25 cellular contexts compared by ENCODE assay signal in the genomic region with DNA sequence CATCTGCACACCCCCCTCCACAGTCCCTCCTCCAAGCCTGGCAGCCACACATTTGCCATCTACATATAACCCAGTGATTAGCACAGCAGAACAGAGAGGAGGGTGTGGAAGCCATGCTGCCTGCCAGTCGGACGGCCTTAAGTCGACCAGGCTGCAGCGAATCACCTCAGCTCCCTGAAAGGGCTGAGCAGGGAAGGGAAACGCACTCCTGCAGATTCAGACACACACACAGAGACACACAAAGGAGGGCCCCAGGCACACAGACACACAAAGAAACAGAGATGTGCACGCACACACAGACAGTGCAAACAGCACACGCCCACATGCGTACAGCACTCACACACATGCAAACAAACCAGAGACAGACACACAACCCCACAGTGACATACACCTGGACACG. TPM values are rescaled to one million over a fixed set of nuclear protein-coding genes. Genes with fewer than 3 reads are reported as not detected.
A peak's percentile ranks its signal among the peaks of the same experiment; 100 is the strongest.
DNase-seq lines count a peak whose midpoint lies in the region; ATAC-seq, FAIRE-seq and TF ChIP-seq lines count a peak whose summit lies in the region.
"Had no signal": no experiment of that assay in that cellular context is flagged by ENCODE, and none has a peak within 500 bp of the region (broad histone marks: within the 10 kb centered on the region; RNA-seq: fewer than 3 reads in every experiment).

No MANE protein-coding gene starts in this region.

- POLR2A ChIA-PET in HepG2 (lab: Yijun Ruan, JAX) = no interaction called here

- peaks cover 78% of the 10 kb centered on the region for H3K4me1 ChIP-seq in HepG2 (ENCODE audit: insufficient read depth, low read length)
- H3K4me1 ChIP-seq in right lobe of liver = peaks cover 0 to 33% (median 10%) of the 10 kb centered on the region in 4 donors
- no peaks in the 10 kb centered on the region for H3K4me1 ChIP-seq in colonic mucosa
- H3K4me1 ChIP-seq: HAP-1 had no signal

- H3K9ac ChIP-seq in HepG2 (ENCODE audit: insufficient read depth, low read depth, low read length) = no peak overlapping the region
- no peak overlapping the region for H3K9ac ChIP-seq in colonic mucosa (ENCODE audit: low read depth in 2 of 2, low read length in 2 of 2)
- H3K9ac ChIP-seq: KMS-11 had no signal

- no peak for FAIRE-seq in HepG2 (lab: Jason Lieb, UNC)
- peak; percentile 79 for FAIRE-seq in urothelium cell line (lab: Jason Lieb, UNC)
- FAIRE-seq in HTR-8/SVneo (lab: Jason Lieb, UNC) = no peak
- FAIRE-seq: kidney had no signal

- 4% methylated on average over 9 of the region's 9 CpGs for WGBS in HepG2 (ENCODE audit: low lambda C conversion rate)
- 73% methylated on average over 8 of the region's 9 CpGs for WGBS in right lobe of liver (ENCODE audit: insufficient coverage, low coverage, low lambda C conversion rate, missing lambda C conversion rate)

- in situ Hi-C loops in HepG2 (cut with HindIII; ENCODE audit: extremely low pct_ligation_motif_present, low pct_unique_long_range_greater_than_20kb) (no loop called here), SK-MEL-5 (cut with HindIII; ENCODE audit: low pct_unique_long_range_greater_than_20kb, low sequenced_read_pairs) (no loop called here)

- intact Hi-C loops in HepG2 (cut with micrococcal nuclease; ENCODE audit: unreplicated experiment) = no loop called here
- intact Hi-C loops in right lobe of liver (cut with DNase I) = loop anchor here (10.0 kb wide), 1 partner anchor 51 kb away; no protein-coding TSS in a partner anchor
- intact Hi-C loops in colonic mucosa (cut with DNase I) = no loop called here

- ATAC-seq in HepG2 = no peak
- ATAC-seq in right lobe of liver = no peak
- ATAC-seq in GM18520 (IDR thresholded peaks at IDR 0.05; ENCODE audit: unreplicated experiment) = no peak
- ATAC-seq: effector memory CD8-positive, alpha-beta T cell; gastroesophageal sphincter; naive thymus-derived CD4-positive, alpha-beta T cell; stimulated activated naive CD8-positive, alpha-beta T cell treated with anti-CD3 and anti-CD28 coated beads, Interleukin-15, Interleukin-2, amounts not matched to agents 100 U/mL and 50 U/mL, for 24 hours had no signal

- peak overlapping the region; percentile 2; the same call in 1 of the 2 replicates for H3K4me2 ChIP-seq in HepG2 (ENCODE audit: low read depth, low read length)
- H3K4me2 ChIP-seq: KMS-11 had no signal

- no peaks in the 10 kb centered on the region for H4K20me1 ChIP-seq in HepG2 (ENCODE audit: insufficient read depth, low read length)

- H3K79me2 ChIP-seq in HepG2 (ENCODE audit: insufficient read depth, low read length) = no peaks in the 10 kb centered on the region

- peaks cover 2 to 5% of the 10 kb centered on the region in 2 experiments; a peak in 3 of 5 replicates for H3K27me3 ChIP-seq in HepG2 (ENCODE audit: control insufficient read depth in 1 of 2, insufficient read depth in 2 of 2, low read length in 2 of 2)
- H3K27me3 ChIP-seq in right lobe of liver = no peaks in the 10 kb centered on the region
- no peaks in the 10 kb centered on the region for H3K27me3 ChIP-seq in layer of hippocampus (ENCODE audit: control insufficient read depth, insufficient read depth, low read length)
- no peaks in the 10 kb centered on the region for H3K27me3 ChIP-seq in colonic mucosa

- TF ChIP-seq EP300 in HepG2 (IDR thresholded peaks at IDR 0.05; ENCODE audit: low read depth in 2 of 2, low read length in 2 of 2) (no peak), HepG2 (CRISPR knock-in tag; IDR thresholded peaks at IDR 0.05; ENCODE audit: borderline replicate concordance) (no peak)

- no peaks in the 10 kb centered on the region for H3K36me3 ChIP-seq in HepG2 (replicated peaks in 1 of 2; ENCODE audit: control insufficient read depth in 1 of 2, insufficient read depth in 2 of 2, low read length in 2 of 2)
- H3K36me3 ChIP-seq in right lobe of liver = no peaks in the 10 kb centered on the region
- H3K36me3 ChIP-seq in colonic mucosa = no peaks in the 10 kb centered on the region
- H3K36me3 ChIP-seq: esophagus squamous epithelium, gastroesophageal sphincter, HAP-1 had no signal

- no peak for TF ChIP-seq POLR2A in HepG2 (IDR thresholded peaks at IDR 0.05; ENCODE audit: insufficient read depth in 1 of 2, low read depth in 2 of 2, low read length in 2 of 2)
- TF ChIP-seq POLR2A in right lobe of liver (IDR thresholded peaks at IDR 0.05) = no peak

- TF ChIP-seq RAD21 in HepG2 (CRISPR knock-in tag; IDR thresholded peaks at IDR 0.05) = no peak

- no peak for TF ChIP-seq CTCF in HepG2 (CRISPR knock-in tag; IDR thresholded peaks at IDR 0.05)
- TF ChIP-seq CTCF in right lobe of liver (IDR thresholded peaks at IDR 0.05) = no peak
- TF ChIP-seq CTCF in colonic mucosa (IDR thresholded peaks at IDR 0.05) = no peak

- H3K9me3 ChIP-seq in HepG2 (ENCODE audit: low read length) (no peaks in the 10 kb centered on the region), right lobe of liver (no peaks in the 10 kb centered on the region), colonic mucosa (no peaks in the 10 kb centered on the region)
- H3K9me3 ChIP-seq: esophagus squamous epithelium, gastroesophageal sphincter, HAP-1 had no signal

- no peak overlapping the region for H2AFZ ChIP-seq in HepG2 (ENCODE audit: low read length)

- H3K27ac ChIP-seq in HepG2 (ENCODE audit: extremely low read length, insufficient read depth, low read length) = no peak overlapping the region
- no peak overlapping the region for H3K27ac ChIP-seq in right lobe of liver
- peak overlapping the region; percentile 46 for H3K27ac ChIP-seq in layer of hippocampus (ENCODE audit: low read depth, low read length)
- H3K27ac ChIP-seq in colonic mucosa = no peak overlapping the region
- H3K27ac ChIP-seq: esophagus squamous epithelium, gastroesophageal sphincter, KMS-11, skin epidermis had no signal

- BruUV-seq in HepG2 (replicated peaks; lab: Mats Ljungman, UMichigan) = no TSS peak

- H3K4me3 ChIP-seq in HepG2 (replicated peaks in 1 of 3; ENCODE audit: insufficient read depth in 1 of 3, low read depth in 2 of 3, low read length in 3 of 3) = no peak overlapping the region
- H3K4me3 ChIP-seq in right lobe of liver = no peak overlapping the region
- no peak overlapping the region for H3K4me3 ChIP-seq in colonic mucosa
- H3K4me3 ChIP-seq: esophagus squamous epithelium, gastroesophageal sphincter, HAP-1, skin epidermis had no signal

- CTCF ChIA-PET in HepG2 (lab: Yijun Ruan, JAX; ENCODE audit: low intra/inter-chr PET ratio, low total read pairs) = no interaction called here

- no peak for DNase-seq in HepG2 (ENCODE audit: low spot score)
- no peak for DNase-seq in right lobe of liver
- peak; percentile 47 for DNase-seq in SK-MEL-5 (ENCODE audit: low read depth, low spot score)
- DNase-seq in urothelium cell line (ENCODE audit: low spot score) = no peak
- DNase-seq in HTR-8/SVneo (ENCODE audit: insufficient read length, low spot score) = no peak
- DNase-seq in colonic mucosa = no peak
- DNase-seq: activated CD8-positive, alpha-beta memory T cell treated with anti-CD3 and anti-CD28 coated beads, Interleukin-2, amount 50 U/mL, for 48 hours; activated effector memory CD4-positive, alpha-beta T cell treated with Interleukin-2 at 50 U/mL for 16 hours; DMS79; effector memory CD8-positive, alpha-beta T cell; esophagus squamous epithelium; kidney; naive thymus-derived CD4-positive, alpha-beta T cell; NCI-H1092; NCI-H2081 treated with DMSO at 0.1 percent for 48 hours; NCI-H510A treated with DMSO at 0.1 percent for 48 hours; stimulated activated naive CD8-positive, alpha-beta T cell treated with anti-CD3 and anti-CD28 coated beads, Interleukin-15, Interleukin-2, amounts not matched to agents 100 U/mL and 50 U/mL, for 24 hours; T-helper 1 cell; trophoblast cell had no signal

TF ChIP-seq in HepG2, 621 proteins besides CTCF, POLR2A, EP300 and RAD21 (continues in another document):
- peak; percentile 62; the same call in 1 of the 2 replicates for TF ChIP-seq ZNF768 (CRISPR knock-in tag; IDR thresholded peaks at IDR 0.05)

RNA-seq across cellular contexts. Expression of gene SIRPA, which starts 11.2 kb away (rescaled TPM):
- total RNA-seq in HepG2 (2016; rRNA removed; fragmentation: Illumina TruSeq; extraction: Trizol) = 13.1 and 17.6 TPM in 2 replicates
- 7.1 and 7.6 TPM in 2 replicates for total RNA-seq in HepG2 (2016; cell fraction: cytosol; rRNA removed; fragmentation: Illumina TruSeq; extraction: Trizol; ENCODE audit: low read depth)
- total RNA-seq in HepG2 (2016; cell fraction: insoluble cytoplasmic fraction; rRNA removed; fragmentation: Illumina TruSeq; extraction: Trizol) = 12.0 and 17.3 TPM in 2 replicates
- total RNA-seq in HepG2 (2016; cell fraction: membrane; rRNA removed; fragmentation: Illumina TruSeq; extraction: Trizol) = 23.3 and 25.2 TPM in 2 replicates
- total RNA-seq in HepG2 (2016; cell fraction: nucleus; rRNA removed; fragmentation: Illumina TruSeq; extraction: Trizol) = 17.5 and 21.7 TPM in 2 replicates
- 6.8 and 7.2 TPM in 2 replicates for polyA plus RNA-seq in HepG2 (2011; rRNA removed)
- polyA plus RNA-seq in HepG2 (2011; cell fraction: cytosol; rRNA removed) = 5.4 and 6.5 TPM in 2 replicates
- 9.1 and 9.3 TPM in 2 replicates for polyA plus RNA-seq in HepG2 (2011; cell fraction: nucleus; rRNA removed)
- 2.7 and 4.8 TPM in 2 replicates for polyA plus RNA-seq in HepG2 (2012)
- 20.1 and 21.9 TPM in 2 replicates for polyA plus RNA-seq in HepG2 (2016; cell fraction: cytosol; fragmentation: Illumina TruSeq; extraction: Trizol; ENCODE audit: low read depth)
- polyA plus RNA-seq in HepG2 (2016; cell fraction: insoluble cytoplasmic fraction; fragmentation: Illumina TruSeq; extraction: Trizol; ENCODE audit: low read depth) = 23.3 and 30.2 TPM in 2 replicates
- polyA plus RNA-seq in HepG2 (2016; cell fraction: membrane; fragmentation: Illumina TruSeq; extraction: Trizol; ENCODE audit: low read depth) = 44.9 and 45.6 TPM in 2 replicates
- polyA plus RNA-seq in HepG2 (2016; cell fraction: nucleus; fragmentation: Illumina TruSeq; extraction: Trizol; ENCODE audit: insufficient read depth, low read depth) = 53.5 and 55.1 TPM in 2 replicates
- polyA minus RNA-seq in HepG2 (2011; rRNA and poly(A)+ RNA removed; ENCODE audit: low replicate concordance) = 0.05 and 6.2 TPM in 2 replicates
- 2.5 and 3.8 TPM in 2 replicates for polyA minus RNA-seq in HepG2 (2011; cell fraction: cytosol; rRNA and poly(A)+ RNA removed)
- 2.4 and 2.6 TPM in 2 replicates for polyA minus RNA-seq in HepG2 (2011; cell fraction: nucleus; rRNA and poly(A)+ RNA removed)
- 10 to 100 TPM; 26.8 to 42.7 (median 34.8) TPM for total RNA-seq in right lobe of liver
- total RNA-seq in SK-MEL-5 (2014; rRNA removed; shearing (Covaris generic)) = 67.8 and 74.7 TPM in 2 replicates
- 274 and 332 TPM in 2 replicates for polyA plus RNA-seq in SK-MEL-5 (2015; cell fraction: cytosol; rRNA removed)
- polyA plus RNA-seq in SK-MEL-5 (2015; cell fraction: nucleus; rRNA removed) = 102 and 109 TPM in 2 replicates
- 10 to 100 TPM in 1 of 2 donors, 1 to 10 TPM in 1; 9.8 to 12.2 TPM for total RNA-seq in colonic mucosa
- polyA plus RNA-seq: naive thymus-derived CD4-positive, alpha-beta T cell had no signal

Comparison
In these comparisons a context has a peak if more than half of its experiments do, and no peak if none do; other contexts are left out.
1. intact Hi-C loops: an anchor here in right lobe of liver (10.0 kb wide); none called in HepG2 and colonic mucosa.